In the genomic region with DNA sequence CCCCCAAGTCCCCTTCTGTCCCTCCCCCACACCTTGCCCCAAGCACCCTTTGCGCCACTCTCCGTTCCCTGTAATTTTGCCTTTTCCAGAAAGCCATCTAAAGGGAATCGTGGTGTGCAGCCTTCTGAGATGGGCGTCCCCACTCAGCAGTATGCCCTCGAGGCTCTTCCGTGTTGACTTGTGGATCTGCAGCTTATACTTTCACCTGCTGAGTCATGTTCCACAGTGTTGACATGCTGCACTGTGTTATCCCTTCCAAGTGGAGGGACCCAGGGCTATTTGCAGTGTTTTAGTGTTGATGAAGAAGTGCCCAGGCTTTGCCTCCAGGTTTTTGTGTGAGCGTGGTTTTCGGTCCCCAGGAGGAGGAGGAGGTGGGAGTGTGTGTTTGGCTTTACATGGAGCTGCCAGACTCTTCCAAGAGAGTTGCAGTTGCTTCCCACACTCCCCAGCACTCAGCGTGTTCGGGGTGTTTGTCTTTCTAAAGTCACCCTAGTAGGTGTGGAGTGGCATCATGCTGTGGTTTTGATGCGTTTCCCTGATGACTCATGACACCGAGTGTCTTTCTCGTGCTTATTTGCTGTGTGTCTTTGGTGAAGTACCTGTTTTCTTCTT, we compare ENCODE assay signal across 8 cellular contexts. TPM values are rescaled to one million over a fixed set of nuclear protein-coding genes. Genes with fewer than 3 reads are reported as not detected.
DNase-seq lines count a peak whose midpoint lies in the region; ATAC-seq and TF ChIP-seq lines count a peak whose summit lies in the region.
"Had no signal": no experiment of that assay in that cellular context is flagged by ENCODE, and none has a peak within 500 bp of the region (broad histone marks: within the 10 kb centered on the region; RNA-seq: fewer than 3 reads in every experiment).

No MANE protein-coding gene starts in this region.

- no peaks in the 10 kb centered on the region for H3K27me3 ChIP-seq in heart right ventricle
- H3K27me3 ChIP-seq: tibial nerve had no signal

- DNase-seq in LHCN-M2 (ENCODE audit: low read depth) (peak; percentile 24), fibroblast of villous mesenchyme (ENCODE audit: low read depth) (peak; percentile 54), heart right ventricle (no peak)
- peak; percentile 9 for DNase-seq in activated CD4-positive, alpha-beta T cell treated with anti-CD3 and anti-CD28 coated beads, Interleukin-2, amount 50 U/mL, for 1 hour
- peak; percentile 9 for DNase-seq in stimulated activated CD8-positive, alpha-beta memory T cell treated with anti-CD3 and anti-CD28 coated beads, Interleukin-7, amount 100 ng/mL, for 24 hours (ENCODE audit: low read depth)

- intact Hi-C loops in heart right ventricle (cut with DNase I), result no loop called here

- H3K27ac ChIP-seq in heart right ventricle, result no peak overlapping the region
- H3K27ac ChIP-seq: tibial nerve had no signal

- H3K4me3 ChIP-seq in fibroblast of villous mesenchyme (ENCODE audit: low read depth, low read length) (no peak overlapping the region), heart right ventricle (no peak overlapping the region)
- H3K4me3 ChIP-seq: tibial nerve had no signal

- 81 to 82% methylated on average over 13 of the region's 13 CpGs for WGBS in heart right ventricle, 2 donors

- H3K9me3 ChIP-seq in heart right ventricle, result no peaks in the 10 kb centered on the region
- H3K9me3 ChIP-seq: tibial nerve had no signal

- no peak for TF ChIP-seq CTCF in fibroblast of villous mesenchyme (IDR thresholded peaks at IDR 0.05; ENCODE audit: insufficient read depth, low read depth, low read length)
- no peak for TF ChIP-seq CTCF in heart right ventricle (IDR thresholded peaks at IDR 0.05)

- ATAC-seq in heart right ventricle (no peak), HG02610 (IDR thresholded peaks at IDR 0.05; ENCODE audit: unreplicated experiment) (no peak), HG03457 (IDR thresholded peaks at IDR 0.05; ENCODE audit: unreplicated experiment) (no peak)

- peaks cover 0 to 95% (median 33%) of the 10 kb centered on the region in 9 donors for H3K36me3 ChIP-seq in heart right ventricle

- peaks cover 0 to 19% (median 9%) of the 10 kb centered on the region in 9 donors for H3K4me1 ChIP-seq in heart right ventricle
- H3K4me1 ChIP-seq: tibial nerve had no signal

RNA-seq across cellular contexts. Expression of a gene that starts 32.1 kb away (rescaled TPM):
- total RNA-seq in LHCN-M2 (2014; rRNA removed) (59.1 and 62.8 TPM in 2 replicates), fibroblast of villous mesenchyme (39.3 and 61.7 TPM in 2 replicates), heart right ventricle (10 to 100 TPM; 20.2 to 57.5 (median 32.2) TPM)
- 49.4 TPM for polyA plus RNA-seq in LHCN-M2 (2012)
- polyA plus RNA-seq in heart right ventricle, result 10 to 100 TPM; 10.0 to 38.1 TPM

RNA-seq across cellular contexts. Expression of a gene that starts 33.9 kb away (rescaled TPM):
- 6.9 and 7.9 TPM in 2 replicates for total RNA-seq in LHCN-M2 (2014; rRNA removed)
- 4.4 TPM for polyA plus RNA-seq in LHCN-M2 (2012)
- total RNA-seq in fibroblast of villous mesenchyme, result 10.3 and 10.4 TPM in 2 replicates
- 10 to 100 TPM in 8 of 10 donors, 1 to 10 TPM in 2; 9.5 to 13.8 (median 10.7) TPM for total RNA-seq in heart right ventricle
- polyA plus RNA-seq in heart right ventricle, result 10 to 100 TPM in 1 of 2 donors, 1 to 10 TPM in 1; 3.2 to 10.0 TPM

RNA-seq across cellular contexts. Expression of a gene that starts 34.1 kb away (rescaled TPM):
- total RNA-seq in LHCN-M2 (2014; rRNA removed), result 9.9 and 18.3 TPM in 2 replicates
- 9.5 TPM for polyA plus RNA-seq in LHCN-M2 (2012)
- 19.6 and 24.6 TPM in 2 replicates for total RNA-seq in fibroblast of villous mesenchyme
- 10 to 100 TPM in 2 of 10 donors, 1 to 10 TPM in 8; 4.7 to 11.9 (median 8.0) TPM for total RNA-seq in heart right ventricle
- 1 to 10 TPM; 6.8 to 9.2 TPM for polyA plus RNA-seq in heart right ventricle

RNA-seq across cellular contexts. Expression of a gene that starts 60.0 kb away (rescaled TPM):
- 45.9 and 55.4 TPM in 2 replicates for total RNA-seq in LHCN-M2 (2014; rRNA removed)
- polyA plus RNA-seq in LHCN-M2 (2012), result 31.4 TPM
- total RNA-seq in fibroblast of villous mesenchyme, result 37.1 and 61.5 TPM in 2 replicates
- total RNA-seq in heart right ventricle, result 10 to 100 TPM; 61.3 to 96.0 (median 71.7) TPM
- polyA plus RNA-seq in heart right ventricle, result 100 to 1,000 TPM in 1 of 2 donors, 10 to 100 TPM in 1; 31.2 to 126 TPM

Comparison
In these comparisons a context has a peak if more than half of its experiments do, and no peak if none do; other contexts are left out.
1. DNase-seq: peak in LHCN-M2 (single experiment), activated CD4-positive, alpha-beta T cell treated with anti-CD3 and anti-CD28 coated beads, Interleukin-2, amount 50 U/mL, for 1 hour (single experiment), fibroblast of villous mesenchyme (single experiment) and stimulated activated CD8-positive, alpha-beta memory T cell treated with anti-CD3 and anti-CD28 coated beads, Interleukin-7, amount 100 ng/mL, for 24 hours (single experiment); none in heart right ventricle (0 of 2).